In genomic region chr5:139854029-139854605, GRCh38 we compare ENCODE assay signal across 1 cellular context.
TF ChIP-seq lines count a peak whose summit lies in the region.

No MANE protein-coding gene starts in this region.

TF ChIP-seq in IMR-90, 13 proteins besides CTCF, POLR2A, EP300 and RAD21 (continued from another document):
- no peak for TF ChIP-seq MAZ (IDR thresholded peaks at IDR 0.05; ENCODE audit: borderline replicate concordance, low read depth, low read length)
- no peak for TF ChIP-seq CEBPB (IDR thresholded peaks at IDR 0.05; ENCODE audit: low read depth, low read length)
- no peak for TF ChIP-seq USF2 (IDR thresholded peaks at IDR 0.05; ENCODE audit: low read depth, low read length)
- no peak for TF ChIP-seq RFX5 (IDR thresholded peaks at IDR 0.05; ENCODE audit: low read depth, low read length)
- no peak for TF ChIP-seq CHD1 (IDR thresholded peaks at IDR 0.05; ENCODE audit: low read depth, low read length)
TF ChIP-seq in IMR-90: peak in this region for 0.
